ENCODE assay signal across 27 cellular contexts in the genomic region with DNA sequence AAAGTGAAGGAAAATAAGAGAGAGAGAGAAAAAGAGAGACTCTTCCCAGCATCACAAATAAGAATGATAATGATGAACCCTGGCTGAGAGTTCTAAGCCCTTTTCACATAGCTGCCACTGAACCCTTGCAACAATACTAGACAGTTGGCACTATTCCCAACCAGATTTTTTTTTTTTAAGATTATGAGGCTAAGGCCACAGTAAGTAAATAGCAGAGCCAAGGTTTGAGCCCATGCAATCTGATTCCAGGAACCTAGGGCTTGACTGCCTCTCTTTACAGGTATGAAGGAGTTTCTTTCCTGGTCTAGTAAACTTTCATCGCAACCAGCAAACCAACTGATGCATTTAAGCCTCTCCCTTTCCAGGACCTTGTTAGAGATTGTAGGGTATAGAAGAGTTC.
"Had no signal": no experiment of that assay in that cellular context is flagged by ENCODE, and none has a peak within 500 bp of the region (broad histone marks: within the 10 kb centered on the region; RNA-seq: fewer than 3 reads in every experiment).

No MANE protein-coding gene starts in this region.

- FAIRE-seq: colon, endometrium had no signal

- DNase-seq: activated CD4-positive, alpha-beta T cell treated with anti-CD3 and anti-CD28 coated beads for 48 hours; activated CD4-positive, alpha-beta T cell treated with anti-CD3 and anti-CD28 coated beads, Interleukin-2, amount 50 U/mL, for 48 hours; activated CD8-positive, alpha-beta memory T cell treated with anti-CD3 and anti-CD28 coated beads for 24 hours; activated effector memory CD4-positive, alpha-beta T cell treated with Interleukin-2 at 50 U/mL for 16 hours; activated naive CD4-positive, alpha-beta T cell treated with Interleukin-2 at 50 U/mL for 16 hours; anterior cingulate cortex; effector CD8-positive, alpha-beta T cell; esophagus squamous epithelium; foreskin melanocyte; left ventricle myocardium inferior; naive B cell; ovary; psoas muscle; stimulated activated CD4-positive, alpha-beta T cell treated with anti-CD3 and anti-CD28 coated beads, Interleukin-1b, Interleukin-23, amount 100 ng/mL, for 48 hours; stimulated activated CD4-positive, alpha-beta T cell treated with anti-CD3 and anti-CD28 coated beads, Interleukin-4, amount 100 ng/mL, for 4 hours; stimulated activated CD8-positive, alpha-beta memory T cell treated with anti-CD3 and anti-CD28 coated beads, Interleukin-4, amount 100 ng/mL, for 48 hours; stimulated activated naive CD8-positive, alpha-beta T cell treated with anti-CD3 and anti-CD28 coated beads, Interleukin-15, amount 100 ng/mL, for 72 hours; substantia nigra; uterus; WERI-Rb-1 had no signal

- H3K27ac ChIP-seq: epithelial cell of prostate, esophagus squamous epithelium, left ventricle myocardium inferior, ovary, psoas muscle, right atrium auricular region, uterus, WERI-Rb-1 had no signal

- H3K4me1 ChIP-seq: left ventricle myocardium inferior, psoas muscle, right atrium auricular region, uterus had no signal

- H3K4me3 ChIP-seq: esophagus squamous epithelium, left ventricle myocardium inferior, ovary, psoas muscle, right atrium auricular region, smooth muscle cell, uterus had no signal

- H3K9me3 ChIP-seq: esophagus squamous epithelium, left ventricle myocardium inferior, ovary, psoas muscle, right atrium auricular region, uterus had no signal

- H3K36me3 ChIP-seq: esophagus squamous epithelium, left ventricle myocardium inferior, ovary, right atrium auricular region, uterus, WERI-Rb-1 had no signal

- ATAC-seq: activated CD4-positive, CD25-positive, alpha-beta regulatory T cell treated with anti-CD3 and anti-CD28 coated beads, Interleukin-2, amount 50 U/mL, for 24 hours; psoas muscle; stimulated activated memory B cell treated with anti-CD40 and anti-IgM and Interleukin-4, amounts not matched to agents 10 μg/mL and 1 μg/mL and 100 μg/mL, for 72 hours; stimulated activated naive CD8-positive, alpha-beta T cell treated with anti-CD3 and anti-CD28 coated beads, Interleukin-15, amount 100 ng/mL, for 72 hours had no signal

- H3K27me3 ChIP-seq: esophagus squamous epithelium, ovary, right atrium auricular region, uterus had no signal
